Comparison of ENCODE assay signal across 8 cellular contexts in genomic region chr2:232438951-232439757, GRCh38. TPM values are rescaled to one million over a fixed set of nuclear protein-coding genes. Genes with fewer than 3 reads are reported as not detected.
DNase-seq lines count a peak whose midpoint lies in the region; ATAC-seq and TF ChIP-seq lines count a peak whose summit lies in the region.

No MANE protein-coding gene starts in this region.

- no peaks in the 10 kb centered on the region for H3K9me3 Mint-ChIP-seq in naive thymus-derived CD8-positive, alpha-beta T cell

- H3K9me3 ChIP-seq in RWPE2 (ENCODE audit: severe bottlenecking) = no peaks in the 10 kb centered on the region

- H3K4me1 Mint-ChIP-seq in naive thymus-derived CD8-positive, alpha-beta T cell = peaks cover 3 to 11% (median 4%) of the 10 kb centered on the region in 4 donors

- no peak overlapping the region for H3K27ac Mint-ChIP-seq in naive thymus-derived CD8-positive, alpha-beta T cell

- TF ChIP-seq CTCF in GM12872 (IDR thresholded peaks at IDR 0.05; ENCODE audit: insufficient read depth, low read depth, low read length) (peak; percentile 49; the same call in 2 of the 3 replicates), RWPE2 (IDR thresholded peaks at IDR 0.05; ENCODE audit: poor library complexity, severe bottlenecking) (peak; percentile 33), cardiac fibroblast (IDR thresholded peaks at IDR 0.05; ENCODE audit: low read depth, low read length) (peak; percentile 44)

- no peaks in the 10 kb centered on the region for H3K4me1 ChIP-seq in RWPE2 (ENCODE audit: insufficient read depth, poor library complexity, severe bottlenecking)

- DNase-seq in RWPE2 (ENCODE audit: low spot score) (peak; percentile 46), cardiac fibroblast (ENCODE audit: low read depth in 2 of 2) (peak in 1 of 2 donors; percentile 27), NAMALWA (ENCODE audit: low spot score) (no peak)
- DNase-seq in naive thymus-derived CD8-positive, alpha-beta T cell = peak in 8 of 10 donors; percentile 21 to 53 (median 39)

- H3K27me3 ChIP-seq in RWPE2 (ENCODE audit: insufficient read depth, poor library complexity, severe bottlenecking) = no peaks in the 10 kb centered on the region

- POLR2A ChIA-PET in naive thymus-derived CD8-positive, alpha-beta T cell (lab: Charles Lee) = no interaction called here

- H3K36me3 Mint-ChIP-seq in naive thymus-derived CD8-positive, alpha-beta T cell = no peaks in the 10 kb centered on the region

- ATAC-seq in RWPE2 (ENCODE audit: low read depth) (peak; percentile 49; the same call in 2 of the 3 replicates), GM19035 (IDR thresholded peaks at IDR 0.05; ENCODE audit: unreplicated experiment) (no peak), GM19455 (IDR thresholded peaks at IDR 0.05; ENCODE audit: unreplicated experiment) (no peak), GM21786 (IDR thresholded peaks at IDR 0.05; ENCODE audit: unreplicated experiment) (no peak)
- ATAC-seq in naive thymus-derived CD8-positive, alpha-beta T cell = peak; percentile 38 to 51

- H3K27me3 Mint-ChIP-seq in naive thymus-derived CD8-positive, alpha-beta T cell = peaks cover 0 to 4% (median 0%) of the 10 kb centered on the region in 5 donors

- H3K4me3 ChIP-seq in RWPE2 (ENCODE audit: severe bottlenecking) (no peak overlapping the region), cardiac fibroblast (replicated peaks in 1 of 2; ENCODE audit: low read depth in 2 of 2, low read length in 2 of 2) (no peak overlapping the region)

- H3K36me3 ChIP-seq in RWPE2 (ENCODE audit: low read depth) = no peaks in the 10 kb centered on the region

- no peak overlapping the region for H3K27ac ChIP-seq in RWPE2 (ENCODE audit: poor library complexity, severe bottlenecking)

- H3K4me3 Mint-ChIP-seq in naive thymus-derived CD8-positive, alpha-beta T cell = no peak overlapping the region

RNA-seq across cellular contexts. Expression of gene ALPI, which starts 16.8 kb away (rescaled TPM):
- not detected for total RNA-seq in naive thymus-derived CD8-positive, alpha-beta T cell
- polyA plus RNA-seq in naive thymus-derived CD8-positive, alpha-beta T cell = not detected

RNA-seq across cellular contexts. Expression of gene ALPG, which starts 32.5 kb away (rescaled TPM):
- total RNA-seq in naive thymus-derived CD8-positive, alpha-beta T cell = not detected
- polyA plus RNA-seq in naive thymus-derived CD8-positive, alpha-beta T cell = not detected

RNA-seq across cellular contexts. Expression of gene ECEL1, which starts 48.5 kb away (rescaled TPM):
- total RNA-seq in naive thymus-derived CD8-positive, alpha-beta T cell = not detected
- polyA plus RNA-seq in naive thymus-derived CD8-positive, alpha-beta T cell = not detected

Comparison
In these comparisons a context has a peak if more than half of its experiments do, and no peak if none do; other contexts are left out.
1. ATAC-seq: peak in RWPE2 (single experiment) and naive thymus-derived CD8-positive, alpha-beta T cell (2 of 2); none in GM19035 (single experiment), GM19455 (single experiment) and GM21786 (single experiment).
2. Peak in every context shown above with its lines, with median percentiles within 50 percentile points of each other: CTCF ChIP-seq.